17 cellular contexts compared by ENCODE assay signal in genomic region chr14:76500011-76500410, GRCh38.
DNase-seq lines count a peak whose midpoint lies in the region; ATAC-seq, FAIRE-seq and TF ChIP-seq lines count a peak whose summit lies in the region.
"Had no signal": no experiment of that assay in that cellular context is flagged by ENCODE, and none has a peak within 500 bp of the region (broad histone marks: within the 10 kb centered on the region; RNA-seq: fewer than 3 reads in every experiment).

No MANE protein-coding gene starts in this region.

- no peak overlapping the region for H3K27ac ChIP-seq in PC-3 (ENCODE audit: low read length)
- H3K27ac ChIP-seq: prostate gland, uterus, VCaP had no signal

- H3K79me2 ChIP-seq in PC-3 (ENCODE audit: low read length) = no peaks in the 10 kb centered on the region

- no peak overlapping the region for H3K4me2 ChIP-seq in PC-3 (ENCODE audit: low read length)

- peaks cover 61% of the 10 kb centered on the region for H3K27me3 ChIP-seq in PC-3 (ENCODE audit: low read length)
- H3K27me3 ChIP-seq: uterus had no signal

- DNase-seq in AG08395 (ENCODE audit: low spot score) = peak; percentile 62
- peak; percentile 28 for DNase-seq in GM04503 (ENCODE audit: low read depth)
- DNase-seq in PC-3 = peak; percentile 10
- peak; percentile 2 for DNase-seq in glomerular visceral epithelial cell (ENCODE audit: extremely low spot score)
- no peak for DNase-seq in Calu3
- DNase-seq in RCC 7860 (ENCODE audit: low spot score) = no peak
- no peak for DNase-seq in DMS79 treated with DMSO at 0.1 percent for 48 hours (lab: John Stamatoyannopoulos, UW)
- no peak for DNase-seq in mesothelial cell of epicardium (ENCODE audit: low spot score in 2 of 2, unreplicated experiment in 2 of 2)
- DNase-seq: activated CD8-positive, alpha-beta memory T cell treated with anti-CD3 and anti-CD28 coated beads for 24 hours; DMS153; left colon; NCI-H2029; NCI-H510A treated with DMSO at 0.1 percent for 48 hours; stimulated activated naive CD8-positive, alpha-beta T cell treated with anti-CD3 and anti-CD28 coated beads, Interleukin-15, amount 100 ng/mL, for 72 hours; uterus had no signal

- H3K27ac Mint-ChIP-seq in Calu3 (ENCODE audit: unreplicated experiment) (no peak overlapping the region), mesothelial cell of epicardium (no peak overlapping the region)
- H3K27ac Mint-ChIP-seq: stimulated activated naive CD8-positive, alpha-beta T cell treated with anti-CD3 and anti-CD28 coated beads, Interleukin-15, amount 100 ng/mL, for 72 hours had no signal

- no peaks in the 10 kb centered on the region for H3K9me3 Mint-ChIP-seq in Calu3 (ENCODE audit: low read depth, unreplicated experiment)
- no peaks in the 10 kb centered on the region for H3K9me3 Mint-ChIP-seq in mesothelial cell of epicardium
- H3K9me3 Mint-ChIP-seq: stimulated activated naive CD8-positive, alpha-beta T cell treated with anti-CD3 and anti-CD28 coated beads, Interleukin-15, amount 100 ng/mL, for 72 hours had no signal

- ATAC-seq in PC-3 = no peak
- ATAC-seq: left colon had no signal

- H3K9me2 ChIP-seq in PC-3 (replicated peaks; ENCODE audit: low read length) = no peaks in the 10 kb centered on the region

- H3K27me3 Mint-ChIP-seq in Calu3 (ENCODE audit: unreplicated experiment) = peaks cover 85% of the 10 kb centered on the region
- H3K27me3 Mint-ChIP-seq in mesothelial cell of epicardium (ENCODE audit: low read depth) = peaks cover 41% of the 10 kb centered on the region

- H3K4me3 ChIP-seq in PC-3 (ENCODE audit: low read length) = no peak overlapping the region
- H3K4me3 ChIP-seq: prostate gland, uterus had no signal

- CTCF ChIA-PET in PC-3 (lab: Charles Lee) = no interaction called here
- CTCF ChIA-PET in Calu3 (lab: Charles Lee) = no interaction called here

- H3K9me3 ChIP-seq in PC-3 (ENCODE audit: low read length) = no peaks in the 10 kb centered on the region
- H3K9me3 ChIP-seq: prostate gland, uterus had no signal

- no peak for FAIRE-seq in RCC 7860 (lab: Jason Lieb, UNC)

- no peaks in the 10 kb centered on the region for H3F3A ChIP-seq in PC-3 (ENCODE audit: low read length, unreplicated experiment)

- no peak for TF ChIP-seq CTCF in PC-3 (conservative IDR thresholded peaks at IDR 0.05; ENCODE audit: low read depth, low read length)
- no peak for TF ChIP-seq CTCF in Calu3 (IDR thresholded peaks at IDR 0.05; ENCODE audit: unreplicated experiment)
- no peak for TF ChIP-seq CTCF in mesothelial cell of epicardium (IDR thresholded peaks at IDR 0.05; ENCODE audit: unreplicated experiment)

- H3K36me3 ChIP-seq in PC-3 (ENCODE audit: low read depth, low read length) = no peaks in the 10 kb centered on the region
- H3K36me3 ChIP-seq: prostate gland, uterus had no signal

- H2AFZ ChIP-seq in PC-3 (ENCODE audit: low read length) = no peak overlapping the region

- no peak overlapping the region for H3K9ac ChIP-seq in PC-3 (ENCODE audit: low read length)

- no peaks in the 10 kb centered on the region for H3K4me1 Mint-ChIP-seq in Calu3 (ENCODE audit: low read depth, unreplicated experiment)
- H3K4me1 Mint-ChIP-seq in mesothelial cell of epicardium = peaks cover 14% of the 10 kb centered on the region
- H3K4me1 Mint-ChIP-seq: stimulated activated naive CD8-positive, alpha-beta T cell treated with anti-CD3 and anti-CD28 coated beads, Interleukin-15, amount 100 ng/mL, for 72 hours had no signal

- POLR2A ChIA-PET in PC-3 (lab: Charles Lee; ENCODE audit: unreplicated experiment) = no interaction called here

- H3K36me3 Mint-ChIP-seq in Calu3 (ENCODE audit: insufficient read depth, unreplicated experiment) (peaks cover 5% of the 10 kb centered on the region), mesothelial cell of epicardium (no peaks in the 10 kb centered on the region)

- no peak overlapping the region for H3K4me3 Mint-ChIP-seq in Calu3 (ENCODE audit: low read depth, unreplicated experiment)
- no peak overlapping the region for H3K4me3 Mint-ChIP-seq in mesothelial cell of epicardium
- H3K4me3 Mint-ChIP-seq: stimulated activated naive CD8-positive, alpha-beta T cell treated with anti-CD3 and anti-CD28 coated beads, Interleukin-15, amount 100 ng/mL, for 72 hours had no signal

- H4K20me1 ChIP-seq in PC-3 (ENCODE audit: low read length) = no peaks in the 10 kb centered on the region

- BruUV-seq in PC-3 (replicated peaks; lab: Mats Ljungman, UMichigan) (no TSS peak), Calu3 (replicated peaks; lab: Mats Ljungman, UMichigan) (no TSS peak)

- intact Hi-C loops in PC-3 (cut with micrococcal nuclease) = no loop called here
- intact Hi-C loops in Calu3 (cut with micrococcal nuclease; ENCODE audit: unreplicated experiment) = no loop called here

- H3K4me1 ChIP-seq in PC-3 (ENCODE audit: insufficient read depth, low read length) = no peaks in the 10 kb centered on the region
- H3K4me1 ChIP-seq: prostate gland, uterus had no signal

Comparison
In these comparisons a context has a peak if more than half of its experiments do, and no peak if none do; other contexts are left out.
1. DNase-seq: peak in AG08395 (single experiment), GM04503 (single experiment), PC-3 (single experiment) and glomerular visceral epithelial cell (single experiment); none in Calu3 (single experiment), RCC 7860 (single experiment), DMS79 treated with DMSO at 0.1 percent for 48 hours (single experiment) and mesothelial cell of epicardium (0 of 2).